13 cellular contexts compared by ENCODE assay signal in the genomic region with DNA sequence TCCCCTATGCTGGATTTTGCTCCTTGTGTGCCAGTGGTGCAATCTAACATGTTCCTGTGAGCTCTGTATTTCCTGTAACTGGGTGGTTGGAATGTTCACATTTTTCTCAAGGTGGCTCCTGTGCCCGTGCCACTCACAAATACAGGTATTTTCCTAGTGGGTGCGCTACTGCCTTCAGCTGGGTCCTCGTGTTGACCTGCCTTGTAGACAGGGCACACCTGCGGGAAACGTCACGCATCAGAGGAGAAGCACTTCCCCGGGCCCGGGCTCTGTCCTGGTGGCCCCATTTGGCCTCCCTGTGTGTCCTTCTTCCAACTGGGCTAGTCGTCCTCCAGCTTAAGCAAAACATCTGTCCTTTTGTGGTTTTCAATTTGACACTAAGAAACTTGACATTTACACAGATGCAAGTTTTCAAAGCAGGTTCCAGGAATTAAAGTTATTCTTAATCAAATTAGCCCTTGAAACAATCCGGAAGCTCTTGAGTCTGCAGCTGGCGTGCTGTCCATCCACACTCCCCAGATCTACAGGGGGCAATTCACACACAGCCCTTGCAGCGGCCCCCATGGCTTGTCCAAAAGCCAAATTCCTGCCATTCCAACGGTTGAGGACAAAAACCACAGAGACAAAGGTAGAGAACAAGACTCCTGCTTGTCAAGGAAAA.
DNase-seq lines count a peak whose midpoint lies in the region; ATAC-seq and TF ChIP-seq lines count a peak whose summit lies in the region.
"Had no signal": no experiment of that assay in that cellular context is flagged by ENCODE, and none has a peak within 500 bp of the region (broad histone marks: within the 10 kb centered on the region; RNA-seq: fewer than 3 reads in every experiment).

No MANE protein-coding gene starts in this region.

- peak overlapping the region; percentile 77 for H2AK5ac ChIP-seq in trophoblast cell (ENCODE audit: low read length)

- peak overlapping the region; percentile 2 for H3K4me2 ChIP-seq in trophoblast cell (ENCODE audit: low read length)

- H2BK5ac ChIP-seq in trophoblast cell (ENCODE audit: low read depth, low read length, poor library complexity) = peak overlapping the region; percentile 68

- peaks cover 7% of the 10 kb centered on the region for H3K9me3 ChIP-seq in NT2/D1 (ENCODE audit: insufficient read depth, low read length)
- H3K9me3 ChIP-seq in trophoblast cell (ENCODE audit: insufficient read depth, low read depth, low read length) = no peaks in the 10 kb centered on the region
- H3K9me3 ChIP-seq: neutrophil had no signal

- H3K18ac ChIP-seq in trophoblast cell (ENCODE audit: low read length) = peak overlapping the region; percentile 58

- H4K8ac ChIP-seq in trophoblast cell (ENCODE audit: low read depth, low read length) = peak overlapping the region; percentile 70

- H2BK12ac ChIP-seq in trophoblast cell (ENCODE audit: low read length) = peak overlapping the region; percentile 84

- H3K4me3 ChIP-seq in NT2/D1 (ENCODE audit: insufficient read length, low read depth) (no peak overlapping the region), trophoblast cell (ENCODE audit: low read depth, low read length) (no peak overlapping the region)

- H3K27ac ChIP-seq in trophoblast cell (ENCODE audit: low read depth, low read length) = peak overlapping the region; percentile 70
- H3K27ac ChIP-seq: neutrophil had no signal

- H3K9ac ChIP-seq in NT2/D1 (ENCODE audit: insufficient read length, low read depth) (no peak overlapping the region), trophoblast cell (ENCODE audit: low read length) (no peak overlapping the region)

- CTCF ChIA-PET in Calu3 (lab: Charles Lee) = interaction anchor here (0.5 kb wide), 1 partner anchor 669 kb away, joined by 4 read pairs; no protein-coding TSS in a partner anchor

- no CpG with 5 or more reads among the region's 13 CpGs for WGBS in trophoblast cell (ENCODE audit: extremely low coverage, insufficient coverage, insufficient read length)

- H3K4me1 ChIP-seq in NT2/D1 (ENCODE audit: insufficient read depth, insufficient read length) (peaks cover 24% of the 10 kb centered on the region), trophoblast cell (ENCODE audit: control insufficient read depth in 1 of 2, insufficient read depth in 2 of 2, low read length in 2 of 2) (peaks cover 54 to 58% of the 10 kb centered on the region in 2 experiments)

- H3K27me3 ChIP-seq in NT2/D1 (ENCODE audit: insufficient read depth, insufficient read length) = no peaks in the 10 kb centered on the region
- no peaks in the 10 kb centered on the region for H3K27me3 ChIP-seq in trophoblast cell (ENCODE audit: insufficient read depth, low read length)
- H3K27me3 ChIP-seq: neutrophil had no signal

- no peak overlapping the region for H3K23ac ChIP-seq in trophoblast cell (ENCODE audit: low read length)

- H3K36me3 Mint-ChIP-seq in Calu3 (ENCODE audit: insufficient read depth, unreplicated experiment) = no peaks in the 10 kb centered on the region
- H3K36me3 Mint-ChIP-seq: activated naive CD8-positive, alpha-beta T cell treated with anti-CD3 and anti-CD28 coated beads, Interleukin-2, amount 10 ng/mL, durations not matched to agents 7 days and 5 days had no signal

- H4K91ac ChIP-seq in trophoblast cell (ENCODE audit: low read depth, low read length) = peak overlapping the region; percentile 72

- H2BK120ac ChIP-seq in trophoblast cell (ENCODE audit: insufficient read depth, low read length, poor library complexity) = peak overlapping the region; percentile 45

- H3K36me3 ChIP-seq in NT2/D1 (ENCODE audit: insufficient read depth, insufficient read length, low read length) (no peaks in the 10 kb centered on the region), trophoblast cell (ENCODE audit: control insufficient read depth in 1 of 2, insufficient read depth in 2 of 2, low read length in 2 of 2) (no peaks in the 10 kb centered on the region)
- H3K36me3 ChIP-seq: neutrophil had no signal

- H4K12ac ChIP-seq in trophoblast cell (ENCODE audit: low read depth, low read length) = no peak overlapping the region

- TF ChIP-seq CTCF in Calu3 (IDR thresholded peaks at IDR 0.05; ENCODE audit: unreplicated experiment) = no peak

- peak; percentile 37 for ATAC-seq in GM18870 (IDR thresholded peaks at IDR 0.05; ENCODE audit: unreplicated experiment)
- ATAC-seq in esophagus mucosa = peak; percentile 32
- ATAC-seq in GM18867 (IDR thresholded peaks at IDR 0.05; ENCODE audit: unreplicated experiment) = no peak

- intact Hi-C loops in Calu3 (cut with micrococcal nuclease; ENCODE audit: unreplicated experiment) = loop anchor here (10.0 kb wide), 1 partner anchor 262 kb away; no protein-coding TSS in a partner anchor

- H3K27me3 Mint-ChIP-seq in Calu3 (ENCODE audit: unreplicated experiment) = peaks cover 85% of the 10 kb centered on the region

- H3K4me1 Mint-ChIP-seq in Calu3 (ENCODE audit: low read depth, unreplicated experiment) = peaks cover 10% of the 10 kb centered on the region
- H3K4me1 Mint-ChIP-seq: activated naive CD8-positive, alpha-beta T cell treated with anti-CD3 and anti-CD28 coated beads, Interleukin-2, amount 10 ng/mL, durations not matched to agents 7 days and 5 days had no signal

- H3K4ac ChIP-seq in trophoblast cell (ENCODE audit: low read depth, low read length) = no peak overlapping the region

- no peak overlapping the region for H3K4me3 Mint-ChIP-seq in Calu3 (ENCODE audit: low read depth, unreplicated experiment)
- H3K4me3 Mint-ChIP-seq: activated naive CD8-positive, alpha-beta T cell treated with anti-CD3 and anti-CD28 coated beads, Interleukin-2, amount 10 ng/mL, durations not matched to agents 7 days and 5 days had no signal

- H3K79me1 ChIP-seq in trophoblast cell (ENCODE audit: low read length) = peaks cover 54% of the 10 kb centered on the region

- H3K9me3 Mint-ChIP-seq in Calu3 (ENCODE audit: low read depth, unreplicated experiment) = peaks cover 3% of the 10 kb centered on the region

- DNase-seq in NT2/D1 (ENCODE audit: low read depth, low spot score) (peak; percentile 89), trophoblast cell (peak; percentile 40 to 62), Calu3 (no peak), T-helper 1 cell (no peak), CD1c-positive myeloid dendritic cell (ENCODE audit: extremely low spot score) (no peak)
- DNase-seq: activated naive CD8-positive, alpha-beta T cell treated with anti-CD3 and anti-CD28 coated beads, Interleukin-2, amount 10 ng/mL, durations not matched to agents 7 days and 5 days; foreskin melanocyte; GDM1; NCI-H2107 had no signal

- peaks cover 8% of the 10 kb centered on the region for H3K79me2 ChIP-seq in trophoblast cell (ENCODE audit: control insufficient read depth, insufficient read depth, low read length, poor library complexity)

- peak overlapping the region; percentile 52 for H3K14ac ChIP-seq in trophoblast cell (ENCODE audit: low read length)

- H3K27ac Mint-ChIP-seq in Calu3 (ENCODE audit: unreplicated experiment) = no peak overlapping the region
- H3K27ac Mint-ChIP-seq: activated naive CD8-positive, alpha-beta T cell treated with anti-CD3 and anti-CD28 coated beads, Interleukin-2, amount 10 ng/mL, durations not matched to agents 7 days and 5 days had no signal

- BruUV-seq in Calu3 (replicated peaks; lab: Mats Ljungman, UMichigan) = no TSS peak

- H2AFZ ChIP-seq in trophoblast cell (ENCODE audit: insufficient read depth, low read length, poor library complexity) = no peak overlapping the region

Comparison
In these comparisons a context has a peak if more than half of its experiments do, and no peak if none do; other contexts are left out.
1. DNase-seq: peak in NT2/D1 (single experiment) and trophoblast cell (2 of 2); none in Calu3 (single experiment), T-helper 1 cell (0 of 5) and CD1c-positive myeloid dendritic cell (single experiment).